In genomic region chr15:41734079-41734478, GRCh38 we compare ENCODE assay signal across 1 cellular context.
TF ChIP-seq lines count a peak whose summit lies in the region.

No MANE protein-coding gene starts in this region.

TF ChIP-seq in IMR-90, 13 proteins besides CTCF, POLR2A, EP300 and RAD21 (continued from another document):
- TF ChIP-seq USF2 (IDR thresholded peaks at IDR 0.05; ENCODE audit: low read depth, low read length) = no peak
TF ChIP-seq in IMR-90: peak in this region for 0.
